Comparison of ENCODE assay signal across 9 cellular contexts in genomic region chr10:11823989-11824346, GRCh38. TPM values are rescaled to one million over a fixed set of nuclear protein-coding genes. Genes with fewer than 3 reads are reported as not detected.
DNase-seq lines count a peak whose midpoint lies in the region; ATAC-seq, FAIRE-seq and TF ChIP-seq lines count a peak whose summit lies in the region.
"Had no signal": no experiment of that assay in that cellular context is flagged by ENCODE, and none has a peak within 500 bp of the region (broad histone marks: within the 10 kb centered on the region; RNA-seq: fewer than 3 reads in every experiment).

No MANE protein-coding gene starts in this region.

- H3K4me3 ChIP-seq in left ventricle myocardium inferior (peak overlapping the region; percentile 86), breast epithelium (peak overlapping the region; percentile 69 to 93 (median 89)), aorta (ENCODE audit: low read length in 2 of 2) (peak overlapping the region; percentile 78 to 88)

- H3K27me3 Mint-ChIP-seq in mesothelial cell of epicardium (ENCODE audit: low read depth): peaks cover 4% of the 10 kb centered on the region

- H3K27ac ChIP-seq in left ventricle myocardium inferior (replicated peaks): no peak overlapping the region
- peak overlapping the region; percentile 81 to 88 for H3K27ac ChIP-seq in breast epithelium
- no peak overlapping the region for H3K27ac ChIP-seq in aorta (ENCODE audit: low read depth in 1 of 2, low read length in 2 of 2)
- H3K27ac ChIP-seq: KMS-11 had no signal

- H3K27me3 ChIP-seq in left ventricle myocardium inferior (ENCODE audit: low read depth): peaks cover 25% of the 10 kb centered on the region
- no peaks in the 10 kb centered on the region for H3K27me3 ChIP-seq in breast epithelium
- H3K27me3 ChIP-seq in aorta (ENCODE audit: control insufficient read depth in 1 of 2, insufficient read depth in 2 of 2, low read length in 1 of 2): no peaks in the 10 kb centered on the region

- H3K9me3 Mint-ChIP-seq in mesothelial cell of epicardium: no peaks in the 10 kb centered on the region

- TF ChIP-seq CTCF in left ventricle myocardium inferior (IDR thresholded peaks at IDR 0.05; ENCODE audit: borderline replicate concordance) (no peak), breast epithelium (IDR thresholded peaks at IDR 0.05) (no peak), mesothelial cell of epicardium (IDR thresholded peaks at IDR 0.05; ENCODE audit: unreplicated experiment) (no peak)

- no peak for DNase-seq in left ventricle myocardium inferior
- DNase-seq in left ventricle myocardium superior: no peak
- no peak for DNase-seq in breast epithelium (ENCODE audit: low spot score in 2 of 2)
- DNase-seq in mesothelial cell of epicardium (ENCODE audit: low spot score in 2 of 2, unreplicated experiment in 2 of 2): no peak
- DNase-seq in aorta: no peak
- DNase-seq in DMS 273 treated with DMSO at 0.1 percent for 48 hours (lab: John Stamatoyannopoulos, UW): no peak
- DNase-seq in frontal cortex (ENCODE audit: low spot score in 2 of 2): no peak

- H3K9me3 ChIP-seq in left ventricle myocardium inferior (replicated peaks): no peaks in the 10 kb centered on the region
- no peaks in the 10 kb centered on the region for H3K9me3 ChIP-seq in breast epithelium
- no peaks in the 10 kb centered on the region for H3K9me3 ChIP-seq in aorta (ENCODE audit: control insufficient read depth, low read length)

- H3K27ac Mint-ChIP-seq in mesothelial cell of epicardium: peak overlapping the region; percentile 85

- H3K36me3 ChIP-seq in left ventricle myocardium inferior: no peaks in the 10 kb centered on the region
- H3K36me3 ChIP-seq in breast epithelium: no peaks in the 10 kb centered on the region
- H3K36me3 ChIP-seq in aorta (ENCODE audit: control insufficient read depth in 1 of 2, insufficient read depth in 2 of 2, low read length in 1 of 2): no peaks in the 10 kb centered on the region

- intact Hi-C loops in left ventricle myocardium inferior (cut with micrococcal nuclease): no loop called here
- intact Hi-C loops in left ventricle myocardium superior (cut with micrococcal nuclease): no loop called here
- intact Hi-C loops in breast epithelium (cut with DNase I; ENCODE audit: low total_unique reads): no loop called here
- intact Hi-C loops in aorta (cut with DNase I): no loop called here

- WGBS in aorta, 2 donors: 0 to 1% methylated on average over 6 of the region's 6 CpGs

- H3K4me1 Mint-ChIP-seq in mesothelial cell of epicardium: peaks cover 38% of the 10 kb centered on the region

- H3K4me1 ChIP-seq in left ventricle myocardium inferior (peaks cover 20% of the 10 kb centered on the region), breast epithelium (no peaks in the 10 kb centered on the region), aorta (ENCODE audit: control insufficient read depth in 1 of 2, insufficient read depth in 2 of 2, low read length in 2 of 2) (no peaks in the 10 kb centered on the region)

- FAIRE-seq in frontal cortex (lab: Jason Lieb, UNC): no peak

- H3K4me3 Mint-ChIP-seq in mesothelial cell of epicardium: peak overlapping the region; percentile 87

- TF ChIP-seq POLR2A in breast epithelium (IDR thresholded peaks at IDR 0.05): no peak

- H3K36me3 Mint-ChIP-seq in mesothelial cell of epicardium: peaks cover 2% of the 10 kb centered on the region

- ATAC-seq in left ventricle myocardium superior (no peak), aorta (ENCODE audit: low FRiP score) (no peak), GM19467 (IDR thresholded peaks at IDR 0.05; ENCODE audit: unreplicated experiment) (no peak)

RNA-seq across cellular contexts. Expression of gene PROSER2, which starts 0.8 kb away (rescaled TPM):
- total RNA-seq in left ventricle myocardium inferior: 0.52 TPM
- total RNA-seq in left ventricle myocardium superior: 1.1 TPM
- 1 to 10 TPM; 2.9 to 9.5 (median 8.5) TPM for total RNA-seq in breast epithelium
- 16.9 to 17.8 TPM (median 17.6 TPM) in 3 replicates for total RNA-seq in mesothelial cell of epicardium
- 1 to 10 TPM; 6.5 to 8.0 TPM for total RNA-seq in aorta
- 1 to 10 TPM; 1.4 to 2.2 TPM for polyA plus RNA-seq in aorta
- total RNA-seq in frontal cortex: 0.41 TPM

Comparison
In these comparisons a context has a peak if more than half of its experiments do, and no peak if none do; other contexts are left out.
1. H3K27ac ChIP-seq: peak in breast epithelium (2 of 2); none in left ventricle myocardium inferior (single experiment) and aorta (0 of 2).
2. Peak in every context shown above with its lines, with median percentiles within 50 percentile points of each other: H3K4me3 ChIP-seq.